Comparison of ENCODE assay signal across 8 cellular contexts in genomic region chr17:82424001-82424862, GRCh38. TPM values are rescaled to one million over a fixed set of nuclear protein-coding genes. Genes with fewer than 3 reads are reported as not detected.
A peak's percentile ranks its signal among the peaks of the same experiment; 100 is the strongest.
DNase-seq lines count a peak whose midpoint lies in the region; FAIRE-seq and TF ChIP-seq lines count a peak whose summit lies in the region.

No MANE protein-coding gene starts in this region.

- CTCF ChIA-PET in endothelial cell of umbilical vein (lab: Charles Lee) = interaction anchor here (0.6 to 1.0 kb wide), 14 partner anchors 9 to 71 kb away, joined by 3 to 8 read pairs (median 3); no protein-coding TSS in a partner anchor

- no peaks in the 10 kb centered on the region for H3K27me3 ChIP-seq in MG63
- no peaks in the 10 kb centered on the region for H3K27me3 ChIP-seq in endothelial cell of umbilical vein (ENCODE audit: control insufficient read depth in 2 of 2, insufficient read depth in 2 of 2, low read length in 2 of 2)
- no peaks in the 10 kb centered on the region for H3K27me3 ChIP-seq in trophoblast cell (ENCODE audit: insufficient read depth, low read length)
- no peaks in the 10 kb centered on the region for H3K27me3 ChIP-seq in ovary

- no peak overlapping the region for H3K14ac ChIP-seq in trophoblast cell (ENCODE audit: low read length)

- no peak overlapping the region for H3K23ac ChIP-seq in trophoblast cell (ENCODE audit: low read length)

- H2AFZ ChIP-seq in endothelial cell of umbilical vein (ENCODE audit: low read depth, low read length) (no peak overlapping the region), trophoblast cell (ENCODE audit: insufficient read depth, low read length, poor library complexity) (no peak overlapping the region)

- intact Hi-C loops in endothelial cell of umbilical vein (cut with micrococcal nuclease) = no loop called here
- intact Hi-C loops in ovary (cut with DNase I) = no loop called here

- peak; percentile 28 for FAIRE-seq in G401.6 (lab: Jason Lieb, UNC)
- FAIRE-seq in endothelial cell of umbilical vein (lab: Jason Lieb, UNC) = peak; percentile 77

- H3K36me3 ChIP-seq in MG63 (no peaks in the 10 kb centered on the region), endothelial cell of umbilical vein (ENCODE audit: control insufficient read depth in 2 of 2, extremely low read depth in 1 of 2, insufficient read depth in 2 of 2, low read length in 2 of 2) (no peaks in the 10 kb centered on the region), trophoblast cell (ENCODE audit: control insufficient read depth in 1 of 2, insufficient read depth in 2 of 2, low read length in 2 of 2) (peaks cover 0 to 6% of the 10 kb centered on the region in 2 experiments), ovary (no peaks in the 10 kb centered on the region)

- H3K4me1 ChIP-seq in endothelial cell of umbilical vein (ENCODE audit: control insufficient read depth, extremely low read depth, insufficient read depth, low read length) (peaks cover 5% of the 10 kb centered on the region), trophoblast cell (ENCODE audit: control insufficient read depth in 1 of 2, insufficient read depth in 2 of 2, low read length in 2 of 2) (no peaks in the 10 kb centered on the region), ovary (ENCODE audit: insufficient read depth) (peaks cover 1% of the 10 kb centered on the region)

- H3K27ac ChIP-seq in endothelial cell of umbilical vein (ENCODE audit: insufficient read depth, low read depth, low read length) (no peak overlapping the region), trophoblast cell (ENCODE audit: low read depth, low read length) (no peak overlapping the region), ovary (no peak overlapping the region)

- no peak overlapping the region for H3K18ac ChIP-seq in trophoblast cell (ENCODE audit: low read length)

- peak; percentile 67 to 80 for TF ChIP-seq CTCF in endothelial cell of umbilical vein (IDR thresholded peaks at IDR 0.05; ENCODE audit: extremely low read depth in 1 of 2, insufficient read depth in 1 of 2, low read depth in 1 of 2, low read length in 2 of 2)
- no peak for TF ChIP-seq CTCF in ovary (IDR thresholded peaks at IDR 0.05)

- no peak overlapping the region for H4K12ac ChIP-seq in trophoblast cell (ENCODE audit: low read depth, low read length)

- POLR2A ChIA-PET in endothelial cell of umbilical vein (lab: Charles Lee) = no interaction called here

- no peaks in the 10 kb centered on the region for H3K79me2 ChIP-seq in endothelial cell of umbilical vein (ENCODE audit: control insufficient read depth, insufficient read depth, low read length)
- no peaks in the 10 kb centered on the region for H3K79me2 ChIP-seq in trophoblast cell (ENCODE audit: control insufficient read depth, insufficient read depth, low read length, poor library complexity)

- H3K9ac ChIP-seq in endothelial cell of umbilical vein (replicated peaks; ENCODE audit: extremely low read depth, insufficient read depth, low read length) (no peak overlapping the region), trophoblast cell (ENCODE audit: low read length) (no peak overlapping the region)

- H4K8ac ChIP-seq in trophoblast cell (ENCODE audit: low read depth, low read length) = no peak overlapping the region

- dilution Hi-C loops in endothelial cell of umbilical vein (cut with MboI; ENCODE audit: extremely low pct_ligation_motif_present, low sequenced_read_pairs) = no loop called here

- no peak for TF ChIP-seq EP300 in ovary (IDR thresholded peaks at IDR 0.05)

- no peaks in the 10 kb centered on the region for H4K20me1 ChIP-seq in endothelial cell of umbilical vein (replicated peaks; ENCODE audit: control insufficient read depth, extremely low read depth, insufficient read depth, low read length)

- no CpG with 5 or more reads among the region's 25 CpGs for WGBS in trophoblast cell (ENCODE audit: extremely low coverage, insufficient coverage, insufficient read length)
- 72 to 77% (median 75%) methylated on average over 25 of the region's 25 CpGs for WGBS in ovary, 3 donors

- H3K4me2 ChIP-seq in endothelial cell of umbilical vein (ENCODE audit: insufficient read depth, low read length) (no peak overlapping the region), trophoblast cell (ENCODE audit: low read length) (no peak overlapping the region)

- H2BK120ac ChIP-seq in trophoblast cell (ENCODE audit: insufficient read depth, low read length, poor library complexity) = no peak overlapping the region

- H2BK12ac ChIP-seq in trophoblast cell (ENCODE audit: low read length) = no peak overlapping the region

- H3K9me3 ChIP-seq in MG63 = no peaks in the 10 kb centered on the region
- H3K9me3 ChIP-seq in endothelial cell of umbilical vein (replicated peaks; ENCODE audit: control insufficient read depth, insufficient read depth, low read length) = no peaks in the 10 kb centered on the region
- H3K9me3 ChIP-seq in trophoblast cell (ENCODE audit: insufficient read depth, low read depth, low read length) = peaks cover 5% of the 10 kb centered on the region
- H3K9me3 ChIP-seq in ovary = no peaks in the 10 kb centered on the region

- H3K9me1 ChIP-seq in endothelial cell of umbilical vein (replicated peaks; ENCODE audit: control insufficient read depth, extremely low read depth, insufficient read depth, low read length) = no peaks in the 10 kb centered on the region

- H2AK5ac ChIP-seq in trophoblast cell (ENCODE audit: low read length) = no peak overlapping the region

- no peaks in the 10 kb centered on the region for H3K79me1 ChIP-seq in trophoblast cell (ENCODE audit: low read length)

- no TSS peak for BruUV-seq in endothelial cell of umbilical vein (replicated peaks; lab: Mats Ljungman, UMichigan)

- H4K91ac ChIP-seq in trophoblast cell (ENCODE audit: low read depth, low read length) = no peak overlapping the region

- no peak overlapping the region for H2BK5ac ChIP-seq in trophoblast cell (ENCODE audit: low read depth, low read length, poor library complexity)

- DNase-seq in MG63 = peak; percentile 34
- peak; percentile 52 to 59 for DNase-seq in activated CD4-positive, alpha-beta T cell treated with anti-CD3 and anti-CD28 coated beads, Interleukin-2, amount 50 U/mL, for 4 hours
- DNase-seq in endothelial cell of umbilical vein (ENCODE audit: low read depth, low spot score) = no peak
- DNase-seq in trophoblast cell = peak; percentile 36 to 64
- DNase-seq in NCI-H2107 treated with DMSO at 0.1 percent for 48 hours (lab: John Stamatoyannopoulos, UW; ENCODE audit: unreplicated experiment) = no peak
- DNase-seq in ovary = no peak
- no peak for DNase-seq in retina

- TF ChIP-seq POLR2A in endothelial cell of umbilical vein (IDR thresholded peaks at IDR 0.05; ENCODE audit: low read depth, low read length) (no peak), ovary (IDR thresholded peaks at IDR 0.05) (no peak)

- H3K4me3 ChIP-seq in MG63 (no peak overlapping the region), endothelial cell of umbilical vein (replicated peaks in 1 of 3; ENCODE audit: insufficient read depth in 1 of 3, low read depth in 1 of 3, low read length in 3 of 3) (no peak overlapping the region), trophoblast cell (ENCODE audit: low read depth, low read length) (no peak overlapping the region), ovary (no peak overlapping the region)

- no peak overlapping the region for H3K4ac ChIP-seq in trophoblast cell (ENCODE audit: low read depth, low read length)

RNA-seq across cellular contexts. Expression of gene OGFOD3, which starts 5.8 kb away (rescaled TPM):
- total RNA-seq in MG63 (2014; rRNA removed; shearing (Covaris generic); ENCODE audit: low replicate concordance) = 21.2 and 33.7 TPM in 2 replicates
- 34.8 and 37.1 TPM in 2 replicates for total RNA-seq in endothelial cell of umbilical vein
- polyA plus RNA-seq in endothelial cell of umbilical vein = 31.7 and 34.7 TPM in 2 replicates
- 26.4 and 30.1 TPM in 2 replicates for polyA plus RNA-seq in endothelial cell of umbilical vein (2011; cell fraction: cytosol; rRNA removed)
- 22.4 and 24.2 TPM in 2 replicates for polyA plus RNA-seq in endothelial cell of umbilical vein (2011; cell fraction: nucleus; rRNA removed)
- polyA plus RNA-seq in endothelial cell of umbilical vein (2012) = 18.6 and 25.3 TPM in 2 replicates
- 20.1 and 24.3 TPM in 2 replicates for polyA minus RNA-seq in endothelial cell of umbilical vein
- 10.7 TPM for polyA minus RNA-seq in endothelial cell of umbilical vein (2011; cell fraction: cytosol; rRNA and poly(A)+ RNA removed)
- polyA minus RNA-seq in endothelial cell of umbilical vein (2011; cell fraction: nucleus; rRNA and poly(A)+ RNA removed) = 7.6 and 9.7 TPM in 2 replicates
- polyA plus RNA-seq in trophoblast cell (2013) = 10.2 TPM in 2 replicates
- 10 to 100 TPM; 25.8 to 37.8 (median 30.4) TPM for total RNA-seq in ovary
- 10 to 100 TPM; 14.4 to 21.3 TPM for polyA plus RNA-seq in ovary

RNA-seq across cellular contexts. Expression of gene HEXD, which starts 6.1 kb away (rescaled TPM):
- total RNA-seq in MG63 (2014; rRNA removed; shearing (Covaris generic); ENCODE audit: low replicate concordance) = 12.1 and 15.3 TPM in 2 replicates
- 12.8 and 12.9 TPM in 2 replicates for total RNA-seq in endothelial cell of umbilical vein
- polyA plus RNA-seq in endothelial cell of umbilical vein = 18.6 and 23.4 TPM in 2 replicates
- 5.6 and 11.7 TPM in 2 replicates for polyA plus RNA-seq in endothelial cell of umbilical vein (2011; cell fraction: cytosol; rRNA removed)
- 125 and 135 TPM in 2 replicates for polyA plus RNA-seq in endothelial cell of umbilical vein (2011; cell fraction: nucleus; rRNA removed)
- polyA plus RNA-seq in endothelial cell of umbilical vein (2012) = 7.7 and 14.8 TPM in 2 replicates
- 12.9 and 14.7 TPM in 2 replicates for polyA minus RNA-seq in endothelial cell of umbilical vein
- polyA minus RNA-seq in endothelial cell of umbilical vein (2011; cell fraction: cytosol; rRNA and poly(A)+ RNA removed) = 11.4 TPM
- 13.1 and 22.2 TPM in 2 replicates for polyA minus RNA-seq in endothelial cell of umbilical vein (2011; cell fraction: nucleus; rRNA and poly(A)+ RNA removed)
- 6.9 and 8.1 TPM in 2 replicates for polyA plus RNA-seq in trophoblast cell (2013)
- total RNA-seq in ovary = 10 to 100 TPM; 32.9 to 68.6 (median 46.6) TPM
- 10 to 100 TPM in 1 of 2 donors, 1 to 10 TPM in 1; 8.7 to 74.7 TPM for polyA plus RNA-seq in ovary

RNA-seq across cellular contexts. Expression of gene CYBC1, which starts 26.3 kb away (rescaled TPM):
- total RNA-seq in MG63 (2014; rRNA removed; shearing (Covaris generic); ENCODE audit: low replicate concordance) = 71.0 and 84.5 TPM in 2 replicates
- total RNA-seq in endothelial cell of umbilical vein (60.6 and 71.8 TPM in 2 replicates), ovary (100 to 1,000 TPM in 1 of 7 donors, 10 to 100 TPM in 6; 44.4 to 101 (median 73.1) TPM)
- polyA plus RNA-seq in endothelial cell of umbilical vein (81.5 and 99.2 TPM in 2 replicates), ovary (10 to 100 TPM; 34.0 to 56.4 TPM)
- polyA plus RNA-seq in endothelial cell of umbilical vein (2011; cell fraction: cytosol; rRNA removed) = 63.6 and 78.0 TPM in 2 replicates
- polyA plus RNA-seq in endothelial cell of umbilical vein (2011; cell fraction: nucleus; rRNA removed) = 113 and 141 TPM in 2 replicates
- polyA plus RNA-seq in endothelial cell of umbilical vein (2012) = 48.5 and 55.4 TPM in 2 replicates
- polyA minus RNA-seq in endothelial cell of umbilical vein = 67.0 and 67.8 TPM in 2 replicates
- polyA minus RNA-seq in endothelial cell of umbilical vein (2011; cell fraction: cytosol; rRNA and poly(A)+ RNA removed) = 23.5 TPM
- 41.6 and 46.8 TPM in 2 replicates for polyA minus RNA-seq in endothelial cell of umbilical vein (2011; cell fraction: nucleus; rRNA and poly(A)+ RNA removed)
- 38.4 and 38.7 TPM in 2 replicates for polyA plus RNA-seq in trophoblast cell (2013)

RNA-seq across cellular contexts. Expression of gene NARF, which starts 34.3 kb away (rescaled TPM):
- total RNA-seq in MG63 (2014; rRNA removed; shearing (Covaris generic); ENCODE audit: low replicate concordance) = 15.8 and 33.7 TPM in 2 replicates
- 83.4 and 85.6 TPM in 2 replicates for total RNA-seq in endothelial cell of umbilical vein
- polyA plus RNA-seq in endothelial cell of umbilical vein = 128 and 158 TPM in 2 replicates
- 117 and 128 TPM in 2 replicates for polyA plus RNA-seq in endothelial cell of umbilical vein (2011; cell fraction: cytosol; rRNA removed)
- polyA plus RNA-seq in endothelial cell of umbilical vein (2011; cell fraction: nucleus; rRNA removed) = 184 and 220 TPM in 2 replicates
- 105 and 108 TPM in 2 replicates for polyA plus RNA-seq in endothelial cell of umbilical vein (2012)
- 76.0 and 98.9 TPM in 2 replicates for polyA minus RNA-seq in endothelial cell of umbilical vein
- polyA minus RNA-seq in endothelial cell of umbilical vein (2011; cell fraction: cytosol; rRNA and poly(A)+ RNA removed) = 33.8 TPM
- 55.3 and 56.1 TPM in 2 replicates for polyA minus RNA-seq in endothelial cell of umbilical vein (2011; cell fraction: nucleus; rRNA and poly(A)+ RNA removed)
- 70.2 and 74.2 TPM in 2 replicates for polyA plus RNA-seq in trophoblast cell (2013)
- 10 to 100 TPM; 39.7 to 52.7 (median 49.8) TPM for total RNA-seq in ovary
- 10 to 100 TPM; 29.6 to 37.8 TPM for polyA plus RNA-seq in ovary

RNA-seq across cellular contexts. Expression of gene UTS2R, which starts 52.7 kb away (rescaled TPM):
- total RNA-seq in MG63 (2014; rRNA removed; shearing (Covaris generic); ENCODE audit: low replicate concordance) = not detected in 2 replicates
- total RNA-seq in endothelial cell of umbilical vein = not detected in 2 replicates
- not detected in 2 replicates for polyA plus RNA-seq in endothelial cell of umbilical vein
- polyA plus RNA-seq in endothelial cell of umbilical vein (2011; cell fraction: cytosol; rRNA removed) = not detected in 2 replicates
- not detected in 2 replicates for polyA plus RNA-seq in endothelial cell of umbilical vein (2011; cell fraction: nucleus; rRNA removed)
- not detected in 2 replicates for polyA plus RNA-seq in endothelial cell of umbilical vein (2012)
- not detected in 2 replicates for polyA minus RNA-seq in endothelial cell of umbilical vein
- polyA minus RNA-seq in endothelial cell of umbilical vein (2011; cell fraction: cytosol; rRNA and poly(A)+ RNA removed) = not detected
- not detected in 2 replicates for polyA minus RNA-seq in endothelial cell of umbilical vein (2011; cell fraction: nucleus; rRNA and poly(A)+ RNA removed)
- polyA plus RNA-seq in trophoblast cell (2013) = 0.34 and 0.36 TPM in 2 replicates
- total RNA-seq in ovary = not detected
- not detected for polyA plus RNA-seq in ovary

Comparison
In these comparisons a context has a peak if more than half of its experiments do, and no peak if none do; other contexts are left out.
1. DNase-seq: peak in MG63 (single experiment), activated CD4-positive, alpha-beta T cell treated with anti-CD3 and anti-CD28 coated beads, Interleukin-2, amount 50 U/mL, for 4 hours (2 of 2) and trophoblast cell (2 of 2); none in endothelial cell of umbilical vein (single experiment), NCI-H2107 treated with DMSO at 0.1 percent for 48 hours (single experiment), ovary (0 of 5) and retina (single experiment).
2. CTCF ChIP-seq: peak in endothelial cell of umbilical vein (2 of 2); none in ovary (0 of 3).